Comparison of ENCODE assay signal across 11 cellular contexts in genomic region chr22:42969348-42969975, GRCh38. TPM values are rescaled to one million over a fixed set of nuclear protein-coding genes. Genes with fewer than 3 reads are reported as not detected.
DNase-seq lines count a peak whose midpoint lies in the region; ATAC-seq and TF ChIP-seq lines count a peak whose summit lies in the region.
"Had no signal": no experiment of that assay in that cellular context is flagged by ENCODE, and none has a peak within 500 bp of the region (broad histone marks: within the 10 kb centered on the region; RNA-seq: fewer than 3 reads in every experiment).

No MANE protein-coding gene starts in this region.

- peak overlapping the region in 11 of 21 experiments; percentile 11 to 68 (median 53) for H3K27ac ChIP-seq in skin epidermis

- peak; percentile 48 for DNase-seq in GM04503 (ENCODE audit: low read depth)
- DNase-seq in activated naive CD8-positive, alpha-beta T cell treated with anti-CD3 and anti-CD28 coated beads for 36 hours, result no peak
- DNase-seq in fibroblast of the conjunctiva (ENCODE audit: low read depth), result peak; percentile 88
- no peak for DNase-seq in activated CD4-positive, CD25-positive, alpha-beta regulatory T cell (lab: John Stamatoyannopoulos, UW)
- no peak for DNase-seq in omental fat pad (ENCODE audit: low spot score)
- DNase-seq in activated T-cell treated with anti-CD3 and anti-CD28 coated beads, Interleukin-2, amount 50 U/mL, for 48 hours, result no peak
- DNase-seq in stimulated activated CD4-positive, alpha-beta T cell treated with anti-CD3 and anti-CD28 coated beads, Interleukin-1b, Interleukin-23, amount 100 ng/mL, for 48 hours, result no peak
- DNase-seq: cerebellar nuclear complex, Kasumi-1, left ventricle myocardium superior had no signal

- no peak overlapping the region for H3K4me3 Mint-ChIP-seq in activated naive CD8-positive, alpha-beta T cell treated with anti-CD3 and anti-CD28 coated beads for 36 hours

- no peak for ATAC-seq in omental fat pad (ENCODE audit: low FRiP score)
- ATAC-seq: left ventricle myocardium superior had no signal

- peaks cover 2% of the 10 kb centered on the region for H3K9me3 Mint-ChIP-seq in activated naive CD8-positive, alpha-beta T cell treated with anti-CD3 and anti-CD28 coated beads for 36 hours

- peak overlapping the region; percentile 54 for H3K27ac Mint-ChIP-seq in activated naive CD8-positive, alpha-beta T cell treated with anti-CD3 and anti-CD28 coated beads for 36 hours

- H3K27me3 Mint-ChIP-seq in activated naive CD8-positive, alpha-beta T cell treated with anti-CD3 and anti-CD28 coated beads for 36 hours, result no peaks in the 10 kb centered on the region

- H3K4me3 ChIP-seq in skin epidermis, result no peak overlapping the region

- H3K36me3 Mint-ChIP-seq in activated naive CD8-positive, alpha-beta T cell treated with anti-CD3 and anti-CD28 coated beads for 36 hours, result peaks cover 22% of the 10 kb centered on the region

- peaks cover 49% of the 10 kb centered on the region for H3K4me1 Mint-ChIP-seq in activated naive CD8-positive, alpha-beta T cell treated with anti-CD3 and anti-CD28 coated beads for 36 hours

- no peak for TF ChIP-seq CTCF in omental fat pad (IDR thresholded peaks at IDR 0.05)

RNA-seq across cellular contexts. Expression of gene PACSIN2, which starts 45.5 kb away (rescaled TPM):
- total RNA-seq in activated naive CD8-positive, alpha-beta T cell treated with anti-CD3 and anti-CD28 coated beads for 36 hours, result 10 to 100 TPM; 30.2 to 34.6 TPM
- 100 to 1,000 TPM in 1 of 4 donors, 10 to 100 TPM in 3; 39.0 to 111 (median 51.3) TPM for total RNA-seq in omental fat pad

Comparison
In these comparisons a context has a peak if more than half of its experiments do, and no peak if none do; other contexts are left out.
1. DNase-seq: peak in GM04503 (single experiment) and fibroblast of the conjunctiva (single experiment); none in activated naive CD8-positive, alpha-beta T cell treated with anti-CD3 and anti-CD28 coated beads for 36 hours (single experiment), activated CD4-positive, CD25-positive, alpha-beta regulatory T cell (0 of 4), omental fat pad (single experiment), activated T-cell treated with anti-CD3 and anti-CD28 coated beads, Interleukin-2, amount 50 U/mL, for 48 hours (0 of 2) and stimulated activated CD4-positive, alpha-beta T cell treated with anti-CD3 and anti-CD28 coated beads, Interleukin-1b, Interleukin-23, amount 100 ng/mL, for 48 hours (single experiment).